In the genomic region with DNA sequence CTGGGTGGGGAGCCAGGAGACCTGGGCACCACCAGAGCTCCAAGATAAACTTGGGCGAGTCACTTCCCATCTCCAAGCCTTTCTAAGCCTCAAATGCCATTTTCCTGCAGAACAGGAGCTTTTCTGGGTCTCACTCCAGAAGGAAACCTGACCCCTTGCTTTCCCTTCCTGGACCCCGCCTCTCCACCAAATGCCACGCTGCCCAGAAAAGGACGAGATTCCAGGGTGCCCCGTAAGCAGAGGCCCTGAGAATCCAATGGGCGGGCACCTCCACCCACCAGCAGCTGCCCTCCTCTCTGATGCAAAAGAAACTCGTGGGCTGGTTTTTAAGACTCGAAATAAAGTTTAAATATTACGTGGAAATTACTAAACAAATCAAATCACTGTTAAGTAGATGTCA, we compare ENCODE assay signal across 27 cellular contexts. TPM values are rescaled to one million over a fixed set of nuclear protein-coding genes. Genes with fewer than 3 reads are reported as not detected.
A peak's percentile ranks its signal among the peaks of the same experiment; 100 is the strongest.
DNase-seq lines count a peak whose midpoint lies in the region; ATAC-seq and TF ChIP-seq lines count a peak whose summit lies in the region.
"Had no signal": no experiment of that assay in that cellular context is flagged by ENCODE, and none has a peak within 500 bp of the region (broad histone marks: within the 10 kb centered on the region; RNA-seq: fewer than 3 reads in every experiment).

No MANE protein-coding gene starts in this region.

- TF ChIP-seq CTCF in hepatocyte (IDR thresholded peaks at IDR 0.05; ENCODE audit: poor library complexity) (no peak), psoas muscle (IDR thresholded peaks at IDR 0.05) (no peak), tibial nerve (IDR thresholded peaks at IDR 0.05) (no peak)
- no peak for TF ChIP-seq CTCF in CD4-positive, alpha-beta T cell (IDR thresholded peaks at IDR 0.05)

- no peak overlapping the region for H2AFZ ChIP-seq in hepatocyte

- H3K4me3 ChIP-seq in SJCRH30 (no peak overlapping the region), hepatocyte (no peak overlapping the region), psoas muscle (no peak overlapping the region), tibial nerve (no peak overlapping the region)
- H3K4me3 ChIP-seq: lung, SK-N-MC, thoracic aorta had no signal

- peak overlapping the region; percentile 33 for H3K4me2 ChIP-seq in hepatocyte

- H3K27me3 Mint-ChIP-seq in CD4-positive, alpha-beta T cell = peaks cover 18% of the 10 kb centered on the region

- H3K27ac Mint-ChIP-seq in CD4-positive, alpha-beta T cell = no peak overlapping the region
- H3K27ac Mint-ChIP-seq: activated CD8-positive, alpha-beta T cell treated with anti-CD3 and anti-CD28 coated beads, Interleukin-2, amount 10 ng/mL, durations not matched to agents 7 days and 5 days; activated naive CD8-positive, alpha-beta T cell treated with anti-CD3 and anti-CD28 coated beads, Interleukin-2, amount 10 ng/mL, durations not matched to agents 7 days and 5 days; stimulated activated naive B cell treated with anti-CD40 and anti-IgM and Interleukin-4, amounts not matched to agents 10 μg/mL and 1 μg/mL and 100 μg/mL, for 72 hours; T-helper 1 cell treated with Interleukin-12 subunit alpha and Interleukin-12 subunit beta and Interleukin-4 antibody, amounts not matched to agents 30 μg/mL and 1 μg/mL, for 36 hours had no signal

- H3K9me3 Mint-ChIP-seq in CD4-positive, alpha-beta T cell = no peaks in the 10 kb centered on the region
- H3K9me3 Mint-ChIP-seq: activated naive CD8-positive, alpha-beta T cell treated with anti-CD3 and anti-CD28 coated beads, Interleukin-2, amount 10 ng/mL, durations not matched to agents 7 days and 5 days; stimulated activated naive B cell treated with anti-CD40 and anti-IgM and Interleukin-4, amounts not matched to agents 10 μg/mL and 1 μg/mL and 100 μg/mL, for 72 hours; T-helper 1 cell treated with Interleukin-12 subunit alpha and Interleukin-12 subunit beta and Interleukin-4 antibody, amounts not matched to agents 30 μg/mL and 1 μg/mL, for 36 hours had no signal

- no peaks in the 10 kb centered on the region for H3K9me3 ChIP-seq in SJCRH30 (replicated peaks)
- H3K9me3 ChIP-seq in hepatocyte (ENCODE audit: low read depth) = no peaks in the 10 kb centered on the region
- no peaks in the 10 kb centered on the region for H3K9me3 ChIP-seq in psoas muscle
- no peaks in the 10 kb centered on the region for H3K9me3 ChIP-seq in tibial nerve
- no peaks in the 10 kb centered on the region for H3K9me3 ChIP-seq in CD4-positive, alpha-beta T cell (ENCODE audit: control insufficient read depth, low read length)
- H3K9me3 ChIP-seq: thoracic aorta had no signal

- ATAC-seq in psoas muscle = no peak
- no peak for ATAC-seq in CD4-positive, alpha-beta T cell (ENCODE audit: poor library complexity)
- ATAC-seq: activated CD8-positive, alpha-beta T cell treated with anti-CD3 and anti-CD28 coated beads, Interleukin-2, amount 10 ng/mL, durations not matched to agents 7 days and 5 days; stimulated activated naive B cell treated with anti-CD40 and anti-IgM and Interleukin-4, amounts not matched to agents 10 μg/mL and 1 μg/mL and 100 μg/mL, for 72 hours had no signal

- H3K27me3 ChIP-seq in SJCRH30 (no peaks in the 10 kb centered on the region), hepatocyte (no peaks in the 10 kb centered on the region), psoas muscle (ENCODE audit: insufficient read depth in 3 of 3, low read length in 2 of 3) (no peaks in the 10 kb centered on the region), tibial nerve (no peaks in the 10 kb centered on the region)
- peaks cover 5% of the 10 kb centered on the region for H3K27me3 ChIP-seq in CD4-positive, alpha-beta T cell (ENCODE audit: control insufficient read depth, insufficient read depth, low read length)

- H3K27ac ChIP-seq in SJCRH30 (no peak overlapping the region), hepatocyte (peak overlapping the region; percentile 43), psoas muscle (peak overlapping the region; percentile 93), tibial nerve (no peak overlapping the region)
- H3K27ac ChIP-seq in CD4-positive, alpha-beta T cell (ENCODE audit: low read depth, low read length) = no peak overlapping the region
- H3K27ac ChIP-seq: SK-N-MC, thoracic aorta had no signal

- H3K9me2 ChIP-seq in hepatocyte (replicated peaks; ENCODE audit: insufficient read depth) = no peaks in the 10 kb centered on the region

- H3K79me2 ChIP-seq in hepatocyte = peaks cover 28% of the 10 kb centered on the region

- no peaks in the 10 kb centered on the region for H3K4me1 Mint-ChIP-seq in CD4-positive, alpha-beta T cell (ENCODE audit: low read depth)
- H3K4me1 Mint-ChIP-seq: activated naive CD8-positive, alpha-beta T cell treated with anti-CD3 and anti-CD28 coated beads, Interleukin-2, amount 10 ng/mL, durations not matched to agents 7 days and 5 days; stimulated activated naive B cell treated with anti-CD40 and anti-IgM and Interleukin-4, amounts not matched to agents 10 μg/mL and 1 μg/mL and 100 μg/mL, for 72 hours had no signal

- H3K36me3 Mint-ChIP-seq in CD4-positive, alpha-beta T cell (ENCODE audit: low read depth) = no peaks in the 10 kb centered on the region
- H3K36me3 Mint-ChIP-seq: activated naive CD8-positive, alpha-beta T cell treated with anti-CD3 and anti-CD28 coated beads, Interleukin-2, amount 10 ng/mL, durations not matched to agents 7 days and 5 days; stimulated activated naive B cell treated with anti-CD40 and anti-IgM and Interleukin-4, amounts not matched to agents 10 μg/mL and 1 μg/mL and 100 μg/mL, for 72 hours had no signal

- WGBS in hepatocyte (ENCODE audit: low lambda C conversion rate, missing lambda C conversion rate) = 61% methylated on average over 9 of the region's 9 CpGs
- WGBS in psoas muscle, 3 donors = 14 to 22% (median 15%) methylated on average over 9 of the region's 9 CpGs
- 55 to 71% methylated on average over 9 of the region's 9 CpGs for WGBS in tibial nerve, 2 donors

- H3K4me1 ChIP-seq in SJCRH30 (peaks cover 4% of the 10 kb centered on the region; the same call in 1 of the 2 replicates), hepatocyte (ENCODE audit: insufficient read depth) (peaks cover 13% of the 10 kb centered on the region), psoas muscle (peaks cover 93% of the 10 kb centered on the region), tibial nerve (peaks cover 0 to 41% (median 16%) of the 10 kb centered on the region in 4 donors)

- H3K36me3 ChIP-seq in SJCRH30 = no peaks in the 10 kb centered on the region; the same call in 1 of the 2 replicates
- no peaks in the 10 kb centered on the region for H3K36me3 ChIP-seq in hepatocyte (replicated peaks; ENCODE audit: insufficient read depth, low read depth)
- H3K36me3 ChIP-seq in psoas muscle (ENCODE audit: insufficient read depth in 1 of 2, low read depth in 1 of 2) = no peaks in the 10 kb centered on the region
- no peaks in the 10 kb centered on the region for H3K36me3 ChIP-seq in tibial nerve
- H3K36me3 ChIP-seq: thoracic aorta had no signal

- POLR2A ChIA-PET in CD4-positive, alpha-beta T cell (lab: Charles Lee) = no interaction called here

- TF ChIP-seq POLR2A in tibial nerve (IDR thresholded peaks at IDR 0.05) = no peak

- DNase-seq in Daoy (ENCODE audit: low read depth) (peak; percentile 17), SJCRH30 (peak; percentile 40 to 54), hepatocyte (ENCODE audit: low spot score) (no peak), psoas muscle (no peak), DMS53 treated with DMSO at 0.1 percent for 48 hours (lab: John Stamatoyannopoulos, UW; ENCODE audit: unreplicated experiment) (no peak), tibial nerve (ENCODE audit: low spot score in 2 of 2) (no peak), hepatic stellate cell (ENCODE audit: low spot score) (no peak)
- no peak for DNase-seq in CD4-positive, alpha-beta T cell
- DNase-seq: activated CD4-positive, alpha-beta T cell treated with anti-CD3 and anti-CD28 coated beads for 1 hour; activated CD8-positive, alpha-beta T cell treated with anti-CD3 and anti-CD28 coated beads, Interleukin-2, amount 10 ng/mL, durations not matched to agents 7 days and 5 days; activated effector memory CD4-positive, alpha-beta T cell treated with Interleukin-2 at 50 U/mL for 16 hours; activated naive CD8-positive, alpha-beta T cell treated with anti-CD3 and anti-CD28 coated beads, Interleukin-2, amount 10 ng/mL, durations not matched to agents 7 days and 5 days; activated T-cell treated with anti-CD3 and anti-CD28 coated beads for 4 hours; cerebellar nuclear complex; foreskin fibroblast; hypothalamus; KBM-7; MM.1S; NCI-H1436; NCI-H526; stimulated activated CD4-positive, alpha-beta T cell treated with anti-CD3 and anti-CD28 coated beads, Interleukin-12 subunit alpha, Interleukin-12 subunit beta, amount 100 ng/mL, for 4 hours; stimulated activated CD4-positive, alpha-beta T cell treated with anti-CD3 and anti-CD28 coated beads, Interleukin-4, amount 100 ng/mL, for 24 hours; stimulated activated naive B cell treated with anti-CD40 and anti-IgM and Interleukin-4, amounts not matched to agents 10 μg/mL and 1 μg/mL and 100 μg/mL, for 72 hours had no signal

- H3K4me3 Mint-ChIP-seq in CD4-positive, alpha-beta T cell = no peak overlapping the region
- H3K4me3 Mint-ChIP-seq: activated CD8-positive, alpha-beta T cell treated with anti-CD3 and anti-CD28 coated beads, Interleukin-2, amount 10 ng/mL, durations not matched to agents 7 days and 5 days; activated naive CD8-positive, alpha-beta T cell treated with anti-CD3 and anti-CD28 coated beads, Interleukin-2, amount 10 ng/mL, durations not matched to agents 7 days and 5 days; stimulated activated naive B cell treated with anti-CD40 and anti-IgM and Interleukin-4, amounts not matched to agents 10 μg/mL and 1 μg/mL and 100 μg/mL, for 72 hours; T-helper 1 cell treated with Interleukin-12 subunit alpha and Interleukin-12 subunit beta and Interleukin-4 antibody, amounts not matched to agents 30 μg/mL and 1 μg/mL, for 36 hours had no signal

- CTCF ChIA-PET in CD4-positive, alpha-beta T cell (lab: Charles Lee) = no interaction called here

- no peaks in the 10 kb centered on the region for H4K20me1 ChIP-seq in hepatocyte (ENCODE audit: insufficient read depth, poor library complexity, severe bottlenecking)

- TF ChIP-seq EP300 in tibial nerve (IDR thresholded peaks at IDR 0.05) = no peak

- intact Hi-C loops in psoas muscle (cut with DNase I) = no loop called here
- intact Hi-C loops in CD4-positive, alpha-beta T cell (cut with DNase I, micrococcal nuclease) = no loop called here

RNA-seq across cellular contexts. Expression of a gene that starts 31.3 kb away (rescaled TPM):
- total RNA-seq in Daoy (2014; rRNA removed; shearing (Covaris generic)) = 2.0 and 3.7 TPM in 2 replicates
- 6.7 and 7.9 TPM in 2 replicates for total RNA-seq in SJCRH30 (2014; rRNA removed; shearing (Covaris generic))
- total RNA-seq in hepatocyte (7.6 and 11.8 TPM in 2 replicates), psoas muscle (10 to 100 TPM; 14.4 to 30.7 (median 20.6) TPM), tibial nerve (10 to 100 TPM; 15.9 to 20.5 (median 18.5) TPM)
- polyA plus RNA-seq in hepatocyte (9.6 and 11.3 TPM in 2 replicates), psoas muscle (1 to 10 TPM; 2.3 to 5.4 (median 4.4) TPM)
- not detected for total RNA-seq in CD4-positive, alpha-beta T cell
- total RNA-seq: activated CD8-positive, alpha-beta T cell treated with anti-CD3 and anti-CD28 coated beads, Interleukin-2, amount 10 ng/mL, durations not matched to agents 7 days and 5 days had no signal

Comparison
In these comparisons a context has a peak if more than half of its experiments do, and no peak if none do; other contexts are left out.
1. DNase-seq: peak in Daoy (single experiment) and SJCRH30 (2 of 2); none in hepatocyte (single experiment), psoas muscle (0 of 2), DMS53 treated with DMSO at 0.1 percent for 48 hours (single experiment), tibial nerve (0 of 2), hepatic stellate cell (single experiment) and CD4-positive, alpha-beta T cell (0 of 10).
2. H3K27ac ChIP-seq: peak in hepatocyte (single experiment) and psoas muscle (single experiment); none in SJCRH30 (single experiment), tibial nerve (0 of 4) and CD4-positive, alpha-beta T cell (single experiment).